Comparison of ENCODE assay signal across 1 cellular context in the genomic region with DNA sequence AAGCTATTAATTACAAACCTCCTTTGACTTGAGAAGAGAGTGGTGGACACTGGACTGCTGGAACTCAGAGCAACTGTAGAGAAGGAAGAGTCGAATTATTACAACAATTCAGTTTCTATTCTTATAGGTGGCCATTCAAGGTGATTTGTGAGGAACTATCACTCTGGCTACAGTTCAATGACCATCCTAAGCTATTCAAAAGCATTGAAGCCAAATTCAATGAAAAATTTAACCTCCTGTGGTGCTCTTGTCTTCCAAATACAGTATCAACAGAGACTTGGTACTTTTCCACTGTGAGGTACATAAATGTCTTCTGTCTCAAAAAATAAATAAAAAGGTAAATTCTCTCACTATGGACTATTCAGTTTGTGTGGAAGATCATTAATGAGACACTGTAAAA.
A peak's percentile ranks its signal among the peaks of the same experiment; 100 is the strongest.
TF ChIP-seq lines count a peak whose summit lies in the region.

No MANE protein-coding gene starts in this region.

TF ChIP-seq in GM23338, 12 proteins besides CTCF, POLR2A, EP300 and RAD21:
- TF ChIP-seq ZNF462 (CRISPR knock-in tag; IDR thresholded peaks at IDR 0.05) (peak; percentile 71), NANOG (IDR thresholded peaks at IDR 0.05; ENCODE audit: borderline replicate concordance) (peak; percentile 53; the same call in 1 of the 2 replicates)
- TF ChIP-seq, protein P1, sequence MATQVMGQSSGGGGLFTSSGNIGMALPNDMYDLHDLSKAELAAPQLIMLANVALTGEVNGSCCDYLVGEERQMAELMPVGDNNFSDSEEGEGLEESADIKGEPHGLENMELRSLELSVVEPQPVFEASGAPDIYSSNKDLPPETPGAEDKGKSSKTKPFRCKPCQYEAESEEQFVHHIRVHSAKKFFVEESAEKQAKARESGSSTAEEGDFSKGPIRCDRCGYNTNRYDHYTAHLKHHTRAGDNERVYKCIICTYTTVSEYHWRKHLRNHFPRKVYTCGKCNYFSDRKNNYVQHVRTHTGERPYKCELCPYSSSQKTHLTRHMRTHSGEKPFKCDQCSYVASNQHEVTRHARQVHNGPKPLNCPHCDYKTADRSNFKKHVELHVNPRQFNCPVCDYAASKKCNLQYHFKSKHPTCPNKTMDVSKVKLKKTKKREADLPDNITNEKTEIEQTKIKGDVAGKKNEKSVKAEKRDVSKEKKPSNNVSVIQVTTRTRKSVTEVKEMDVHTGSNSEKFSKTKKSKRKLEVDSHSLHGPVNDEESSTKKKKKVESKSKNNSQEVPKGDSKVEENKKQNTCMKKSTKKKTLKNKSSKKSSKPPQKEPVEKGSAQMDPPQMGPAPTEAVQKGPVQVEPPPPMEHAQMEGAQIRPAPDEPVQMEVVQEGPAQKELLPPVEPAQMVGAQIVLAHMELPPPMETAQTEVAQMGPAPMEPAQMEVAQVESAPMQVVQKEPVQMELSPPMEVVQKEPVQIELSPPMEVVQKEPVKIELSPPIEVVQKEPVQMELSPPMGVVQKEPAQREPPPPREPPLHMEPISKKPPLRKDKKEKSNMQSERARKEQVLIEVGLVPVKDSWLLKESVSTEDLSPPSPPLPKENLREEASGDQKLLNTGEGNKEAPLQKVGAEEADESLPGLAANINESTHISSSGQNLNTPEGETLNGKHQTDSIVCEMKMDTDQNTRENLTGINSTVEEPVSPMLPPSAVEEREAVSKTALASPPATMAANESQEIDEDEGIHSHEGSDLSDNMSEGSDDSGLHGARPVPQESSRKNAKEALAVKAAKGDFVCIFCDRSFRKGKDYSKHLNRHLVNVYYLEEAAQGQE (IDR thresholded peaks at IDR 0.05; ENCODE audit: unreplicated experiment) = no peak
